In the genomic region with DNA sequence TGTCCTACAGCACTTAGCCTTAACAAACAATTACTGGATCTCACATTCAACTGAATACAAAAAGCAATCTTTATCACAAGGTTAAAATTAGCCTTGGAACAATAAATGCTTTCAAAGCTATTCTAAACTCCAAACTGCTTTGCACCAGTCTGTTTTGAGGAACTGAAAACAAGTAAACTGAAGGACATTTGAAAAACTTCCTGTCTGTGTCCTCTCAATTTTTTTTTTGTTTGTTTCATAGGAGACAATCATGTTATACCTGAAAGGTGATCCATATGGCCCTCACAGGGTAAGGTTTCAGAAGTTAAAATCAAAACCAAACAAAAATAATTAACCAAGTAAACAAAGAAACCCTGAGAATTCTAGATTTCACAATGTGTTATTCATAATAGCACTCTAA, we compare ENCODE assay signal across 9 cellular contexts.
DNase-seq lines count a peak whose midpoint lies in the region; ATAC-seq and TF ChIP-seq lines count a peak whose summit lies in the region.
"Had no signal": no experiment of that assay in that cellular context is flagged by ENCODE, and none has a peak within 500 bp of the region (broad histone marks: within the 10 kb centered on the region; RNA-seq: fewer than 3 reads in every experiment).

No MANE protein-coding gene starts in this region.

- H3K4me3 Mint-ChIP-seq in CD8-positive, alpha-beta T cell = no peak overlapping the region
- no peak overlapping the region for H3K4me3 Mint-ChIP-seq in endodermal cell
- H3K4me3 Mint-ChIP-seq: activated naive CD8-positive, alpha-beta T cell treated with anti-CD3 and anti-CD28 coated beads, Interleukin-2, amount 10 ng/mL, durations not matched to agents 7 days and 5 days; T-helper 17 cell had no signal

- H3K27me3 ChIP-seq in CD8-positive, alpha-beta T cell (ENCODE audit: insufficient read depth, low read length) = no peaks in the 10 kb centered on the region
- H3K27me3 ChIP-seq in endodermal cell (ENCODE audit: control insufficient read depth, insufficient read depth, low read length, poor library complexity, severe bottlenecking) = no peaks in the 10 kb centered on the region

- no peak overlapping the region for H3K4me3 ChIP-seq in CD8-positive, alpha-beta T cell (ENCODE audit: low read depth, low read length)
- H3K4me3 ChIP-seq in endodermal cell (ENCODE audit: low read length) = no peak overlapping the region

- ATAC-seq in GM19025 (IDR thresholded peaks at IDR 0.05; ENCODE audit: low read depth, unreplicated experiment) = peak; percentile 89
- ATAC-seq in HG02588 (IDR thresholded peaks at IDR 0.05; ENCODE audit: unreplicated experiment) = peak; percentile 92
- ATAC-seq in HG03558 (IDR thresholded peaks at IDR 0.05; ENCODE audit: extremely low read depth, unreplicated experiment) = peak; percentile 97
- no peak for ATAC-seq in CD8-positive, alpha-beta T cell
- ATAC-seq: T-helper 17 cell had no signal

- no peak overlapping the region for H3K9ac ChIP-seq in endodermal cell (ENCODE audit: extremely low read depth, low read length, poor library complexity, severe bottlenecking)

- no peak overlapping the region for H3K27ac ChIP-seq in CD8-positive, alpha-beta T cell (ENCODE audit: low read depth, low read length)
- H3K27ac ChIP-seq in endodermal cell (ENCODE audit: low read depth, low read length) = no peak overlapping the region

- peaks cover 56% of the 10 kb centered on the region for H3K36me3 Mint-ChIP-seq in CD8-positive, alpha-beta T cell
- peaks cover 11% of the 10 kb centered on the region for H3K36me3 Mint-ChIP-seq in endodermal cell (ENCODE audit: low read depth)

- no peaks in the 10 kb centered on the region for H3K9me3 ChIP-seq in CD8-positive, alpha-beta T cell (ENCODE audit: low read length)
- peaks cover 20% of the 10 kb centered on the region for H3K9me3 ChIP-seq in endodermal cell (ENCODE audit: control insufficient read depth, low read length)

- H3K4me1 ChIP-seq in CD8-positive, alpha-beta T cell (ENCODE audit: insufficient read depth, low read length) = no peaks in the 10 kb centered on the region
- no peaks in the 10 kb centered on the region for H3K4me1 ChIP-seq in endodermal cell (ENCODE audit: control insufficient read depth, insufficient read depth, low read length)

- no peaks in the 10 kb centered on the region for H3K27me3 Mint-ChIP-seq in CD8-positive, alpha-beta T cell (ENCODE audit: low read depth)
- no peaks in the 10 kb centered on the region for H3K27me3 Mint-ChIP-seq in endodermal cell (ENCODE audit: insufficient read depth)
- H3K27me3 Mint-ChIP-seq: activated naive CD8-positive, alpha-beta T cell treated with anti-CD3 and anti-CD28 coated beads, Interleukin-2, amount 10 ng/mL, durations not matched to agents 7 days and 5 days; T-helper 17 cell had no signal

- CTCF ChIA-PET in CD8-positive, alpha-beta T cell (lab: Charles Lee) = no interaction called here

- H3K36me3 ChIP-seq in CD8-positive, alpha-beta T cell (ENCODE audit: insufficient read depth, low read length) = no peaks in the 10 kb centered on the region
- no peaks in the 10 kb centered on the region for H3K36me3 ChIP-seq in endodermal cell (ENCODE audit: control insufficient read depth, insufficient read depth, low read length)

- POLR2A ChIA-PET in CD8-positive, alpha-beta T cell (lab: Charles Lee) = no interaction called here

- no peak overlapping the region for H3K27ac Mint-ChIP-seq in CD8-positive, alpha-beta T cell
- H3K27ac Mint-ChIP-seq in endodermal cell = no peak overlapping the region
- H3K27ac Mint-ChIP-seq: activated naive CD8-positive, alpha-beta T cell treated with anti-CD3 and anti-CD28 coated beads, Interleukin-2, amount 10 ng/mL, durations not matched to agents 7 days and 5 days; T-helper 17 cell had no signal

- no peak for TF ChIP-seq CTCF in CD8-positive, alpha-beta T cell (IDR thresholded peaks at IDR 0.05)
- TF ChIP-seq CTCF in endodermal cell (conservative IDR thresholded peaks at IDR 0.05) = no peak

- intact Hi-C loops in CD8-positive, alpha-beta T cell (cut with DNase I, micrococcal nuclease) = no loop called here

- peaks cover 2% of the 10 kb centered on the region for H3K9me3 Mint-ChIP-seq in CD8-positive, alpha-beta T cell
- H3K9me3 Mint-ChIP-seq in endodermal cell = peaks cover 32% of the 10 kb centered on the region

- H3K4me1 Mint-ChIP-seq in CD8-positive, alpha-beta T cell (ENCODE audit: low read depth) = no peaks in the 10 kb centered on the region
- H3K4me1 Mint-ChIP-seq in endodermal cell = peaks cover 1% of the 10 kb centered on the region
- H3K4me1 Mint-ChIP-seq: activated naive CD8-positive, alpha-beta T cell treated with anti-CD3 and anti-CD28 coated beads, Interleukin-2, amount 10 ng/mL, durations not matched to agents 7 days and 5 days had no signal

- DNase-seq in midbrain (lab: John Stamatoyannopoulos, UW) = peak; percentile 35
- no peak for DNase-seq in CD8-positive, alpha-beta T cell
- no peak for DNase-seq in endodermal cell
- DNase-seq in NCI-H446 (lab: John Stamatoyannopoulos, UW) = no peak
- DNase-seq: activated naive CD8-positive, alpha-beta T cell treated with anti-CD3 and anti-CD28 coated beads, Interleukin-2, amount 10 ng/mL, durations not matched to agents 7 days and 5 days; T-helper 17 cell had no signal
